In genomic region chr2:69934614-69934908, GRCh38 we compare ENCODE assay signal across 14 cellular contexts. TPM values are rescaled to one million over a fixed set of nuclear protein-coding genes. Genes with fewer than 3 reads are reported as not detected.
DNase-seq lines count a peak whose midpoint lies in the region; ATAC-seq and TF ChIP-seq lines count a peak whose summit lies in the region.
"Had no signal": no experiment of that assay in that cellular context is flagged by ENCODE, and none has a peak within 500 bp of the region (broad histone marks: within the 10 kb centered on the region; RNA-seq: fewer than 3 reads in every experiment).

No MANE protein-coding gene starts in this region.

- H3K27ac ChIP-seq in fibroblast of lung (ENCODE audit: insufficient read depth, low read length) (peak overlapping the region; percentile 65), body of pancreas (peak overlapping the region in 1 of 4 donors; percentile 10)
- H3K27ac ChIP-seq: uterus had no signal

- 39 to 54% methylated on average over 1 of the region's 1 CpG for WGBS in body of pancreas, 2 donors

- peaks cover 9% of the 10 kb centered on the region for H3K4me1 ChIP-seq in fibroblast of lung (ENCODE audit: control insufficient read depth, extremely low read depth, insufficient read depth, low read length)
- H3K4me1 ChIP-seq in body of pancreas = peaks cover 5% of the 10 kb centered on the region
- H3K4me1 ChIP-seq: uterus had no signal

- peak overlapping the region; percentile 26 for H3K4me2 ChIP-seq in fibroblast of lung (ENCODE audit: extremely low read depth, insufficient read depth, low read length)

- ATAC-seq in activated CD8-positive, alpha-beta T cell treated with anti-CD3 and anti-CD28 coated beads for 36 hours = no peak
- no peak for ATAC-seq in activated CD8-positive, alpha-beta T cell treated with anti-CD3 and anti-CD28 coated beads, Interleukin-2, amount 10 ng/mL, durations not matched to agents 7 days and 5 days
- no peak for ATAC-seq in stimulated activated effector memory CD8-positive, alpha-beta T cell treated with anti-CD3 and anti-CD28 coated beads, Interleukin-12 subunit alpha, Interleukin-12 subunit beta, amount 100 ng/mL, for 72 hours
- ATAC-seq in body of pancreas = no peak
- ATAC-seq in HG03280 (IDR thresholded peaks at IDR 0.05; ENCODE audit: unreplicated experiment) = no peak

- H4K20me1 ChIP-seq in fibroblast of lung (ENCODE audit: control insufficient read depth, extremely low read depth, insufficient read depth, low read length) = no peaks in the 10 kb centered on the region

- H3K9me3 Mint-ChIP-seq in activated CD8-positive, alpha-beta T cell treated with anti-CD3 and anti-CD28 coated beads for 36 hours = no peaks in the 10 kb centered on the region
- H3K9me3 Mint-ChIP-seq in activated CD8-positive, alpha-beta T cell treated with anti-CD3 and anti-CD28 coated beads, Interleukin-2, amount 10 ng/mL, durations not matched to agents 7 days and 5 days (ENCODE audit: insufficient read depth) = no peaks in the 10 kb centered on the region
- H3K9me3 Mint-ChIP-seq in activated CD4-positive, alpha-beta memory T cell treated with anti-CD3 and anti-CD28 coated beads, Interleukin-2, amount 10 ng/mL, durations not matched to agents 7 days and 5 days = no peaks in the 10 kb centered on the region
- no peaks in the 10 kb centered on the region for H3K9me3 Mint-ChIP-seq in stimulated activated effector memory CD8-positive, alpha-beta T cell treated with anti-CD3 and anti-CD28 coated beads, Interleukin-12 subunit alpha, Interleukin-12 subunit beta, amount 100 ng/mL, for 72 hours
- H3K9me3 Mint-ChIP-seq: activated naive CD8-positive, alpha-beta T cell treated with anti-CD3 and anti-CD28 coated beads, Interleukin-2, amount 10 ng/mL, durations not matched to agents 7 days and 5 days; naive B cell had no signal

- no peaks in the 10 kb centered on the region for H3K79me2 ChIP-seq in fibroblast of lung (ENCODE audit: control insufficient read depth, insufficient read depth, low read length)

- H3K36me3 ChIP-seq in fibroblast of lung (ENCODE audit: control insufficient read depth, insufficient read depth, low read length) (peaks cover 4% of the 10 kb centered on the region), body of pancreas (replicated peaks in 1 of 2; ENCODE audit: insufficient read depth in 1 of 2, low read depth in 2 of 2) (peaks cover 0 to 20% of the 10 kb centered on the region in 2 donors)
- H3K36me3 ChIP-seq: uterus had no signal

- TF ChIP-seq POLR2A in body of pancreas (IDR thresholded peaks at IDR 0.05) = no peak

- no peak overlapping the region for H3K4me3 Mint-ChIP-seq in activated CD8-positive, alpha-beta T cell treated with anti-CD3 and anti-CD28 coated beads for 36 hours
- H3K4me3 Mint-ChIP-seq in activated CD8-positive, alpha-beta T cell treated with anti-CD3 and anti-CD28 coated beads, Interleukin-2, amount 10 ng/mL, durations not matched to agents 7 days and 5 days = no peak overlapping the region
- H3K4me3 Mint-ChIP-seq in activated CD4-positive, alpha-beta memory T cell treated with anti-CD3 and anti-CD28 coated beads, Interleukin-2, amount 10 ng/mL, durations not matched to agents 7 days and 5 days = no peak overlapping the region
- peak overlapping the region; percentile 14 for H3K4me3 Mint-ChIP-seq in stimulated activated effector memory CD8-positive, alpha-beta T cell treated with anti-CD3 and anti-CD28 coated beads, Interleukin-12 subunit alpha, Interleukin-12 subunit beta, amount 100 ng/mL, for 72 hours
- H3K4me3 Mint-ChIP-seq: activated naive CD8-positive, alpha-beta T cell treated with anti-CD3 and anti-CD28 coated beads, Interleukin-2, amount 10 ng/mL, durations not matched to agents 7 days and 5 days; naive B cell had no signal

- CTCF ChIA-PET in activated CD8-positive, alpha-beta T cell treated with anti-CD3 and anti-CD28 coated beads for 36 hours (lab: Charles Lee) = interaction anchor here (1.0 kb wide), 1 partner anchor 137 kb away, joined by 3 read pairs; no protein-coding TSS in a partner anchor
- CTCF ChIA-PET in activated CD8-positive, alpha-beta T cell treated with anti-CD3 and anti-CD28 coated beads, Interleukin-2, amount 10 ng/mL, durations not matched to agents 7 days and 5 days (lab: Charles Lee) = interaction anchor here (0.7 to 1.1 kb wide), 2 partner anchors 23 to 137 kb away, joined by 3 read pairs; no protein-coding TSS in a partner anchor
- CTCF ChIA-PET in activated CD4-positive, alpha-beta memory T cell treated with anti-CD3 and anti-CD28 coated beads, Interleukin-2, amount 10 ng/mL, durations not matched to agents 7 days and 5 days (lab: Charles Lee) = interaction anchor here (0.9 to 1.5 kb wide), 2 partner anchors 137 to 295 kb away, joined by 3 to 4 read pairs; no protein-coding TSS in a partner anchor

- H3K4me3 ChIP-seq in fibroblast of lung (replicated peaks in 1 of 4; ENCODE audit: control extremely low read depth in 1 of 4, insufficient read depth in 1 of 4, low read depth in 3 of 4, low read length in 4 of 4) = peak overlapping the region in 2 of 4 experiments; percentile 1 to 4
- no peak overlapping the region for H3K4me3 ChIP-seq in body of pancreas
- H3K4me3 ChIP-seq: esophagus squamous epithelium, MG63, uterus had no signal

- H2AFZ ChIP-seq in fibroblast of lung (ENCODE audit: low read length) = peak overlapping the region; percentile 17

- H3K4me1 Mint-ChIP-seq in activated CD8-positive, alpha-beta T cell treated with anti-CD3 and anti-CD28 coated beads for 36 hours (ENCODE audit: low read depth) = peaks cover 24% of the 10 kb centered on the region
- peaks cover 21% of the 10 kb centered on the region for H3K4me1 Mint-ChIP-seq in activated CD8-positive, alpha-beta T cell treated with anti-CD3 and anti-CD28 coated beads, Interleukin-2, amount 10 ng/mL, durations not matched to agents 7 days and 5 days (ENCODE audit: low read depth)
- H3K4me1 Mint-ChIP-seq in activated CD4-positive, alpha-beta memory T cell treated with anti-CD3 and anti-CD28 coated beads, Interleukin-2, amount 10 ng/mL, durations not matched to agents 7 days and 5 days = peaks cover 40% of the 10 kb centered on the region
- peaks cover 57% of the 10 kb centered on the region for H3K4me1 Mint-ChIP-seq in stimulated activated effector memory CD8-positive, alpha-beta T cell treated with anti-CD3 and anti-CD28 coated beads, Interleukin-12 subunit alpha, Interleukin-12 subunit beta, amount 100 ng/mL, for 72 hours

- TF ChIP-seq CTCF in activated CD8-positive, alpha-beta T cell treated with anti-CD3 and anti-CD28 coated beads for 36 hours (IDR thresholded peaks at IDR 0.05) = no peak
- TF ChIP-seq CTCF in fibroblast of lung (conservative IDR thresholded peaks at IDR 0.05 in 1 of 2, IDR thresholded peaks at IDR 0.05 in 1 of 2; ENCODE audit: low read depth in 1 of 2, low read length in 2 of 2) (no peak), body of pancreas (IDR thresholded peaks at IDR 0.05) (no peak)

- H3K27me3 ChIP-seq in fibroblast of lung (ENCODE audit: control insufficient read depth, insufficient read depth, low read length) (no peaks in the 10 kb centered on the region), body of pancreas (no peaks in the 10 kb centered on the region)
- H3K27me3 ChIP-seq: esophagus squamous epithelium, MG63, uterus had no signal

- no peak overlapping the region for H3K9ac ChIP-seq in fibroblast of lung (ENCODE audit: insufficient read depth, low read length)

- no peak for DNase-seq in activated CD8-positive, alpha-beta T cell treated with anti-CD3 and anti-CD28 coated beads for 36 hours
- DNase-seq in activated CD8-positive, alpha-beta T cell treated with anti-CD3 and anti-CD28 coated beads, Interleukin-2, amount 10 ng/mL, durations not matched to agents 7 days and 5 days = no peak
- DNase-seq in activated CD4-positive, alpha-beta memory T cell treated with anti-CD3 and anti-CD28 coated beads, Interleukin-2, amount 10 ng/mL, durations not matched to agents 7 days and 5 days = no peak
- DNase-seq in fibroblast of lung (ENCODE audit: low read depth in 2 of 2) = no peak
- no peak for DNase-seq in stimulated activated effector memory CD8-positive, alpha-beta T cell treated with anti-CD3 and anti-CD28 coated beads, Interleukin-12 subunit alpha, Interleukin-12 subunit beta, amount 100 ng/mL, for 72 hours (ENCODE audit: low spot score in 2 of 2)
- no peak for DNase-seq in DMS79 treated with DMSO at 0.1 percent for 48 hours (lab: John Stamatoyannopoulos, UW)
- DNase-seq in body of pancreas = no peak
- DNase-seq: activated naive CD8-positive, alpha-beta T cell treated with anti-CD3 and anti-CD28 coated beads, Interleukin-2, amount 10 ng/mL, durations not matched to agents 7 days and 5 days; esophagus squamous epithelium; naive B cell; stimulated activated CD4-positive, alpha-beta T cell treated with anti-CD3 and anti-CD28 coated beads, Interleukin-4, amount 100 ng/mL, for 1 hour; uterus had no signal

- peak overlapping the region; percentile 11 for H3K27ac Mint-ChIP-seq in activated CD8-positive, alpha-beta T cell treated with anti-CD3 and anti-CD28 coated beads for 36 hours
- no peak overlapping the region for H3K27ac Mint-ChIP-seq in activated CD8-positive, alpha-beta T cell treated with anti-CD3 and anti-CD28 coated beads, Interleukin-2, amount 10 ng/mL, durations not matched to agents 7 days and 5 days
- H3K27ac Mint-ChIP-seq in activated CD4-positive, alpha-beta memory T cell treated with anti-CD3 and anti-CD28 coated beads, Interleukin-2, amount 10 ng/mL, durations not matched to agents 7 days and 5 days = peak overlapping the region; percentile 15
- H3K27ac Mint-ChIP-seq in stimulated activated effector memory CD8-positive, alpha-beta T cell treated with anti-CD3 and anti-CD28 coated beads, Interleukin-12 subunit alpha, Interleukin-12 subunit beta, amount 100 ng/mL, for 72 hours = peak overlapping the region; percentile 70
- H3K27ac Mint-ChIP-seq: activated naive CD8-positive, alpha-beta T cell treated with anti-CD3 and anti-CD28 coated beads, Interleukin-2, amount 10 ng/mL, durations not matched to agents 7 days and 5 days had no signal

- intact Hi-C loops in activated CD8-positive, alpha-beta T cell treated with anti-CD3 and anti-CD28 coated beads for 36 hours (cut with micrococcal nuclease) = no loop called here
- intact Hi-C loops in body of pancreas (cut with DNase I) = loop anchor here (10.0 kb wide), 1 partner anchor 110 kb away; no protein-coding TSS in a partner anchor

- peaks cover 11% of the 10 kb centered on the region for H3K36me3 Mint-ChIP-seq in activated CD8-positive, alpha-beta T cell treated with anti-CD3 and anti-CD28 coated beads for 36 hours (ENCODE audit: low read depth)
- H3K36me3 Mint-ChIP-seq in activated CD8-positive, alpha-beta T cell treated with anti-CD3 and anti-CD28 coated beads, Interleukin-2, amount 10 ng/mL, durations not matched to agents 7 days and 5 days (ENCODE audit: low read depth) = peaks cover 49% of the 10 kb centered on the region
- peaks cover 76% of the 10 kb centered on the region for H3K36me3 Mint-ChIP-seq in activated CD4-positive, alpha-beta memory T cell treated with anti-CD3 and anti-CD28 coated beads, Interleukin-2, amount 10 ng/mL, durations not matched to agents 7 days and 5 days (ENCODE audit: low read depth)
- peaks cover 75% of the 10 kb centered on the region for H3K36me3 Mint-ChIP-seq in stimulated activated effector memory CD8-positive, alpha-beta T cell treated with anti-CD3 and anti-CD28 coated beads, Interleukin-12 subunit alpha, Interleukin-12 subunit beta, amount 100 ng/mL, for 72 hours

- no peaks in the 10 kb centered on the region for H3K27me3 Mint-ChIP-seq in activated CD8-positive, alpha-beta T cell treated with anti-CD3 and anti-CD28 coated beads for 36 hours
- H3K27me3 Mint-ChIP-seq in activated CD8-positive, alpha-beta T cell treated with anti-CD3 and anti-CD28 coated beads, Interleukin-2, amount 10 ng/mL, durations not matched to agents 7 days and 5 days (ENCODE audit: low read depth) = no peaks in the 10 kb centered on the region
- no peaks in the 10 kb centered on the region for H3K27me3 Mint-ChIP-seq in activated CD4-positive, alpha-beta memory T cell treated with anti-CD3 and anti-CD28 coated beads, Interleukin-2, amount 10 ng/mL, durations not matched to agents 7 days and 5 days
- H3K27me3 Mint-ChIP-seq: activated naive CD8-positive, alpha-beta T cell treated with anti-CD3 and anti-CD28 coated beads, Interleukin-2, amount 10 ng/mL, durations not matched to agents 7 days and 5 days; naive B cell had no signal

- H3K9me3 ChIP-seq in fibroblast of lung (ENCODE audit: control insufficient read depth, insufficient read depth, low read depth, low read length) (no peaks in the 10 kb centered on the region), body of pancreas (no peaks in the 10 kb centered on the region)
- H3K9me3 ChIP-seq: esophagus squamous epithelium, MG63, uterus had no signal

- POLR2A ChIA-PET in activated CD8-positive, alpha-beta T cell treated with anti-CD3 and anti-CD28 coated beads for 36 hours (lab: Charles Lee) = no interaction called here
- POLR2A ChIA-PET in activated CD8-positive, alpha-beta T cell treated with anti-CD3 and anti-CD28 coated beads, Interleukin-2, amount 10 ng/mL, durations not matched to agents 7 days and 5 days (lab: Charles Lee) = no interaction called here
- POLR2A ChIA-PET in activated CD4-positive, alpha-beta memory T cell treated with anti-CD3 and anti-CD28 coated beads, Interleukin-2, amount 10 ng/mL, durations not matched to agents 7 days and 5 days (lab: Charles Lee) = interaction anchor here (1.3 to 2.8 kb wide), 3 partner anchors 11 to 208 kb away, joined by 4 to 10 read pairs (median 5); partner anchors contain the start of gene MXD1

RNA-seq across cellular contexts. Expression of gene MXD1, which starts 19.7 kb away (rescaled TPM):
- total RNA-seq in activated CD8-positive, alpha-beta T cell treated with anti-CD3 and anti-CD28 coated beads for 36 hours = 10 to 100 TPM in 1 of 2 experiments, 1 to 10 TPM in 1; 9.9 to 11.7 TPM
- 10 to 100 TPM in 1 of 2 experiments, 1 to 10 TPM in 1; 7.7 to 10.2 TPM for total RNA-seq in activated CD8-positive, alpha-beta T cell treated with anti-CD3 and anti-CD28 coated beads, Interleukin-2, amount 10 ng/mL, durations not matched to agents 7 days and 5 days
- total RNA-seq in activated CD4-positive, alpha-beta memory T cell treated with anti-CD3 and anti-CD28 coated beads, Interleukin-2, amount 10 ng/mL, durations not matched to agents 7 days and 5 days = 10 to 100 TPM; 40.8 to 47.5 TPM
- total RNA-seq in fibroblast of lung = 7.7 and 8.4 TPM in 2 replicates
- 4.8 and 5.4 TPM in 2 replicates for polyA plus RNA-seq in fibroblast of lung
- polyA plus RNA-seq in fibroblast of lung (2012) = 2.2 TPM in 2 replicates
- polyA minus RNA-seq in fibroblast of lung (ENCODE audit: low replicate concordance) = 2.4 and 3.3 TPM in 2 replicates
- total RNA-seq in body of pancreas = 1 to 10 TPM; 3.6 to 4.6 TPM

RNA-seq across cellular contexts. Expression of gene ASPRV1, which starts 26.9 kb away (rescaled TPM):
- total RNA-seq in activated CD8-positive, alpha-beta T cell treated with anti-CD3 and anti-CD28 coated beads for 36 hours = under 1 TPM; 0.65 to 0.76 TPM
- under 1 TPM; 0.74 to 0.78 TPM for total RNA-seq in activated CD8-positive, alpha-beta T cell treated with anti-CD3 and anti-CD28 coated beads, Interleukin-2, amount 10 ng/mL, durations not matched to agents 7 days and 5 days
- under 1 TPM; 0.98 TPM for total RNA-seq in activated CD4-positive, alpha-beta memory T cell treated with anti-CD3 and anti-CD28 coated beads, Interleukin-2, amount 10 ng/mL, durations not matched to agents 7 days and 5 days
- total RNA-seq in fibroblast of lung = 0.26 and 0.33 TPM in 2 replicates
- polyA plus RNA-seq in fibroblast of lung = 0.08 and 0.10 TPM in 2 replicates
- 0.06 and 0.09 TPM in 2 replicates for polyA plus RNA-seq in fibroblast of lung (2012)
- not detected in 2 replicates for polyA minus RNA-seq in fibroblast of lung (ENCODE audit: low replicate concordance)
- under 1 TPM in 1 of 2 donors, not detected in 1; 0.33 TPM for total RNA-seq in body of pancreas

RNA-seq across cellular contexts. Expression of gene SNRNP27, which starts 40.8 kb away (rescaled TPM):
- total RNA-seq in activated CD8-positive, alpha-beta T cell treated with anti-CD3 and anti-CD28 coated beads for 36 hours = 10 to 100 TPM; 54.3 to 57.9 TPM
- 10 to 100 TPM; 53.0 to 56.0 TPM for total RNA-seq in activated CD8-positive, alpha-beta T cell treated with anti-CD3 and anti-CD28 coated beads, Interleukin-2, amount 10 ng/mL, durations not matched to agents 7 days and 5 days
- 10 to 100 TPM; 59.3 to 63.3 TPM for total RNA-seq in activated CD4-positive, alpha-beta memory T cell treated with anti-CD3 and anti-CD28 coated beads, Interleukin-2, amount 10 ng/mL, durations not matched to agents 7 days and 5 days
- total RNA-seq in fibroblast of lung (33.9 and 38.8 TPM in 2 replicates), body of pancreas (10 to 100 TPM; 28.0 to 34.0 TPM)
- polyA plus RNA-seq in fibroblast of lung = 62.9 and 64.8 TPM in 2 replicates
- polyA plus RNA-seq in fibroblast of lung (2012) = 45.5 and 45.9 TPM in 2 replicates
- 0.31 and 1.0 TPM in 2 replicates for polyA minus RNA-seq in fibroblast of lung (ENCODE audit: low replicate concordance)
